ENCODE assay signal across 8 cellular contexts in the genomic region with DNA sequence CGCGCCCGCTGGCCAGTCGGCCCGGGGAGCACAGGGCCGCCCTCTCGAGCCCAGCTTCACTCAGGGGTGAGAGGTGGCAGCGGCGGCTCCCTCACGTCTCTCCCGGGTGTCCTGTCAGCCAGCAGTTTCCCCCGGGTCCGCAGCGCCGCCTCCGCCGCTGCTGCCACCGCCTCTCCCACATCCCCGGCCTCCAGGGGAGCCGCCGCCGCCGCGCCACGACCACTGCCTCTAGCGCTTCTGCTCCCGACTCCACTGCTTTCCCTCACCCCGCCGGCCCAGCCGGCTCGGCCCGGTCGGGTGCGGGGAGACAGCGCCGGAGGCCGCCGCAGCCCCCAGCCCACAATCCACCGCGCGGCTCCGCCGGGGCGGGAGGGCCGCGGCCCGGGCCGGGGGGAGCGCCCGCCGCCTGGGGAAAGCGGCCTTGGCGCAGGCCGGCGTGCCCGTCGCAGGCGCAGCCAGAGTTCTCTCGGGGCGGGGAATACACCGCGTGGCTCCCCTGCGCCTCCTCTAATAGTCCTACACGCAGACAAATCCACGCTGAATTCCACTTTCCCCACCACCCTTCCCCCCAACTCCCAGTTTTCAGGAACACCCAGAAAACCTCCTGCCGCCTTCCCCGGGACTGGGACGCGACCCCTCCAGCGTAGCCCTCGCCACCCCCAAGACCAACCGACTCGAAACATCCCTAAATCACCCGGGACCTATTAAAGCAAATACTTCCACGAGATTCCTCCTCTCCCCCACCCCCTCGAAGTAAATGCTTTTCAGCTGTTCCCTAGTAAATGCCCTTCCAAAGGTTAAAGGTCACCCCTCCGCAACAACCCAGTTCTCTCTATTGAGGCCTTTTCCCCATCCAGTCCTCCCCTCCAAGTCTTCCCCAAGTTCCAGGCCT. TPM values are rescaled to one million over a fixed set of nuclear protein-coding genes. Genes with fewer than 3 reads are reported as not detected.
A peak's percentile ranks its signal among the peaks of the same experiment; 100 is the strongest.
DNase-seq lines count a peak whose midpoint lies in the region; ATAC-seq and TF ChIP-seq lines count a peak whose summit lies in the region.

A gene with protein sequence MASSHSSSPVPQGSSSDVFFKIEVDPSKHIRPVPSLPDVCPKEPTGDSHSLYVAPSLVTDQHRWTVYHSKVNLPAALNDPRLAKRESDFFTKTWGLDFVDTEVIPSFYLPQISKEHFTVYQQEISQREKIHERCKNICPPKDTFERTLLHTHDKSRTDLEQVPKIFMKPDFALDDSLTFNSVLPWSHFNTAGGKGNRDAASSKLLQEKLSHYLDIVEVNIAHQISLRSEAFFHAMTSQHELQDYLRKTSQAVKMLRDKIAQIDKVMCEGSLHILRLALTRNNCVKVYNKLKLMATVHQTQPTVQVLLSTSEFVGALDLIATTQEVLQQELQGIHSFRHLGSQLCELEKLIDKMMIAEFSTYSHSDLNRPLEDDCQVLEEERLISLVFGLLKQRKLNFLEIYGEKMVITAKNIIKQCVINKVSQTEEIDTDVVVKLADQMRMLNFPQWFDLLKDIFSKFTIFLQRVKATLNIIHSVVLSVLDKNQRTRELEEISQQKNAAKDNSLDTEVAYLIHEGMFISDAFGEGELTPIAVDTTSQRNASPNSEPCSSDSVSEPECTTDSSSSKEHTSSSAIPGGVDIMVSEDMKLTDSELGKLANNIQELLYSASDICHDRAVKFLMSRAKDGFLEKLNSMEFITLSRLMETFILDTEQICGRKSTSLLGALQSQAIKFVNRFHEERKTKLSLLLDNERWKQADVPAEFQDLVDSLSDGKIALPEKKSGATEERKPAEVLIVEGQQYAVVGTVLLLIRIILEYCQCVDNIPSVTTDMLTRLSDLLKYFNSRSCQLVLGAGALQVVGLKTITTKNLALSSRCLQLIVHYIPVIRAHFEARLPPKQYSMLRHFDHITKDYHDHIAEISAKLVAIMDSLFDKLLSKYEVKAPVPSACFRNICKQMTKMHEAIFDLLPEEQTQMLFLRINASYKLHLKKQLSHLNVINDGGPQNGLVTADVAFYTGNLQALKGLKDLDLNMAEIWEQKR (minus strand): TSS at position 346 of the 892 bp plus-strand sequence. CDS start 35,429 bp downstream, outside the sequence.

- H2AFZ ChIP-seq in neuronal stem cell (ENCODE audit: low read length), result peak within 1 kb of the TSS; percentile 88

- peak; percentile 41 for ATAC-seq in HG03457 (IDR thresholded peaks at IDR 0.05; ENCODE audit: unreplicated experiment)
- ATAC-seq in RWPE2 (ENCODE audit: low read depth), result peak; percentile 57

- peak within 1 kb of the TSS; percentile 56 for H3K14ac ChIP-seq in neuronal stem cell (ENCODE audit: low read length)

- H3K9me3 ChIP-seq in RWPE2 (ENCODE audit: severe bottlenecking), result no peaks in the 10 kb centered on the region
- H3K9me3 ChIP-seq in neuronal stem cell (replicated peaks in 1 of 2; ENCODE audit: control insufficient read depth in 2 of 2, insufficient read depth in 1 of 2, low read depth in 1 of 2, low read length in 2 of 2), result no peaks in the 10 kb centered on the region

- peak; percentile 47 for DNase-seq in CD1c-positive myeloid dendritic cell (ENCODE audit: extremely low spot score)
- peak; percentile 15 for DNase-seq in GM19240 (ENCODE audit: insufficient read length, low spot score)
- DNase-seq in RWPE2 (ENCODE audit: low spot score), result peak; percentile 51
- DNase-seq in activated gamma-delta T cell treated with anti-CD3 and anti-CD28 coated beads, Interleukin-2, amount 50 U/mL, for 16 hours (ENCODE audit: low read depth), result peak; percentile 37
- peak; percentile 53 for DNase-seq in foreskin melanocyte
- DNase-seq in neuronal stem cell (ENCODE audit: low spot score), result peak; percentile 64

- WGBS in neuronal stem cell (ENCODE audit: extremely low coverage in 2 of 2, insufficient read length in 2 of 2, insufficient replicate concordance in 1 of 2), 2 donors, result no CpG with 5 or more reads among the region's 77 CpGs

- H2BK5ac ChIP-seq in neuronal stem cell (ENCODE audit: low read length), result peak within 1 kb of the TSS; percentile 95

- TF ChIP-seq CTCF in RWPE2 (IDR thresholded peaks at IDR 0.05; ENCODE audit: poor library complexity, severe bottlenecking), result no peak
- no peak for TF ChIP-seq CTCF in subcutaneous adipose tissue (IDR thresholded peaks at IDR 0.05; ENCODE audit: low read depth)

- peak within 1 kb of the TSS; percentile 97 for H3K18ac ChIP-seq in neuronal stem cell (ENCODE audit: low read length)

- no peak within 1 kb of the TSS for H4K8ac ChIP-seq in neuronal stem cell (ENCODE audit: low read depth, low read length)

- no peak within 1 kb of the TSS for H3K4ac ChIP-seq in neuronal stem cell (ENCODE audit: low read length)

- H3K27me3 ChIP-seq in RWPE2 (ENCODE audit: insufficient read depth, poor library complexity, severe bottlenecking) (no peaks in the 10 kb centered on the region), neuronal stem cell (ENCODE audit: control insufficient read depth in 3 of 3, insufficient read depth in 3 of 3, low read depth in 1 of 3, low read length in 3 of 3) (no peaks in the 10 kb centered on the region)

- H3K4me3 ChIP-seq in RWPE2 (ENCODE audit: severe bottlenecking) (peak within 1 kb of the TSS; percentile 83), neuronal stem cell (ENCODE audit: low read length in 2 of 2) (peak within 1 kb of the TSS; percentile 84 to 94)

- H3K4me1 ChIP-seq in RWPE2 (ENCODE audit: insufficient read depth, poor library complexity, severe bottlenecking), result peaks cover 25% of the 10 kb centered on the region
- peaks cover 3 to 7% of the 10 kb centered on the region in 2 donors for H3K4me1 ChIP-seq in neuronal stem cell (ENCODE audit: control insufficient read depth in 2 of 2, insufficient read depth in 1 of 2, low read depth in 1 of 2, low read length in 2 of 2)

- H2BK15ac ChIP-seq in neuronal stem cell (ENCODE audit: low read length), result peak within 1 kb of the TSS; percentile 81

- peak within 1 kb of the TSS; percentile 81 for H2AK5ac ChIP-seq in neuronal stem cell (ENCODE audit: low read depth, low read length)

- H3K4me2 ChIP-seq in neuronal stem cell (ENCODE audit: insufficient read depth, low read length, poor library complexity, severe bottlenecking), result peak within 1 kb of the TSS; percentile 64

- H4K91ac ChIP-seq in neuronal stem cell (ENCODE audit: low read depth, low read length, poor library complexity), result peak within 1 kb of the TSS; percentile 72

- H3K79me1 ChIP-seq in neuronal stem cell (ENCODE audit: low read depth, low read length), result peaks cover 6% of the 10 kb centered on the region

- H2BK120ac ChIP-seq in neuronal stem cell (ENCODE audit: low read depth, low read length), result peak within 1 kb of the TSS; percentile 91

- peak within 1 kb of the TSS; percentile 94 for H3K9ac ChIP-seq in neuronal stem cell (ENCODE audit: low read depth, low read length, poor library complexity)

- H3K36me3 ChIP-seq in RWPE2 (ENCODE audit: low read depth) (no peaks in the 10 kb centered on the region), neuronal stem cell (replicated peaks in 1 of 2; ENCODE audit: control insufficient read depth in 2 of 2, insufficient read depth in 2 of 2, low read length in 2 of 2) (no peaks in the 10 kb centered on the region)

- peak within 1 kb of the TSS; percentile 99 for H3K23ac ChIP-seq in neuronal stem cell (ENCODE audit: low read depth, low read length, poor library complexity)

- H3K27ac ChIP-seq in RWPE2 (ENCODE audit: poor library complexity, severe bottlenecking), result peak within 1 kb of the TSS; percentile 79
- peak within 1 kb of the TSS; percentile 97 for H3K27ac ChIP-seq in neuronal stem cell (replicated peaks; ENCODE audit: low read length)

- peak within 1 kb of the TSS; percentile 84 for H2BK12ac ChIP-seq in neuronal stem cell (ENCODE audit: low read length)

RNA-seq across cellular contexts. Expression of the gene that starts here (rescaled TPM):
- 19.8 TPM for polyA plus RNA-seq in neuronal stem cell (2013, experiment 1 of 2)
- polyA plus RNA-seq in neuronal stem cell (2013, experiment 2 of 2), result 20.0 TPM
- 10 to 100 TPM; 27.1 to 36.7 (median 27.9) TPM for total RNA-seq in subcutaneous adipose tissue

Comparison
In these comparisons a context has a peak if more than half of its experiments do, and no peak if none do; other contexts are left out.
1. Peak in every context shown above with its lines: DNase-seq, ATAC-seq, H3K4me3 ChIP-seq and H3K27ac ChIP-seq.